Comparison of ENCODE assay signal across 8 cellular contexts in the genomic region with DNA sequence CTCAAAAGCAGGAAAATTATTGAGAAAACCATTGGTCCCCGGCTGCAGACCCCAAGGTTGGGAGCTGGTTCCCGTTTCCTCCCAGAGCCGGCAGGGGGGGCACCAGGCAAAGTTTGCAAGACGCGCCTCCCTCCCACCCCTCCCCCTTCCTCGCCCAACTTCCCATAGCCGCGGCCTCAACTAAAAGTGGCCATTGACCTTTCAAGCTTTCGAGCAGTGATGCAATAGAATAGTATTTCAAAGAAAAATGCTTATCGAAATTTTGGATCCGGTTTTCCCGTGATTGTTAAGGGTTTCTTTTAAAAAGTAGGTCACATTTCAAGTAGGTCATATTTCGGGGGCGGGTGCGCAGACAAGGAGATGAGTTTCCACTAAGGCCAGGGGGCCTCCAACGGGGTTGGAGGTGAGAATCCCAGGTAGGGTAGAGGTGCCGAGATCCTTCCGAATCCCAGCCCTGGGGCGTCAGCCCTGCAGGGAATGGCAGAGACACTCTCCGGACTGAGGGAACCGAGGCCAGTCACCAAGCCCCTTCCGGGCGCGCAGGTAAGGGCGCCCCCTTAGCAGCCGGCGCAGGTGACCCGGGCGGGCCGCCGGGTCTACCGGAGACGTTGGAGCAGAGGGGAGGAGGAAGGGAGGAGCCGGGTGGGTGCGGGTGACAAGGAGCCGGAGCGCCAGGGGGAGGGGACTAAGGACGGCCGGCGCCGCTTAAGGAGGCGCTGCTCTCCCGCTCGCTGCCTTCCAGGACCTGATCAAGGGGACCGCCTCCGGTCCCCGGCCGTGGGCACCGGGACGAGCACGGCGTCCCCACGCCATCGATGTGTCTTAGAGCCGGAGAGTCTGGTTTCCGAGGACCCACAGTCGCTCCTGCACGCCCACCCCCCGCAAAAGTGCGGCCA. TPM values are rescaled to one million over a fixed set of nuclear protein-coding genes. Genes with fewer than 3 reads are reported as not detected.
DNase-seq lines count a peak whose midpoint lies in the region; ATAC-seq lines count a peak whose summit lies in the region.

No MANE protein-coding gene starts in this region.

- no peaks in the 10 kb centered on the region for H3K36me3 ChIP-seq in ACC112 (ENCODE audit: insufficient read depth, low read length)
- peaks cover 15% of the 10 kb centered on the region for H3K36me3 ChIP-seq in effector memory CD4-positive, alpha-beta T cell (ENCODE audit: control insufficient read depth, insufficient read depth, low read length)

- peak overlapping the region; percentile 91 for H3K4me3 Mint-ChIP-seq in activated CD8-positive, alpha-beta T cell treated with anti-CD3 and anti-CD28 coated beads, Interleukin-2, amount 10 ng/mL, durations not matched to agents 7 days and 5 days
- peak overlapping the region; percentile 86 for H3K4me3 Mint-ChIP-seq in memory B cell

- peaks cover 34% of the 10 kb centered on the region for H3K36me3 Mint-ChIP-seq in activated CD8-positive, alpha-beta T cell treated with anti-CD3 and anti-CD28 coated beads, Interleukin-2, amount 10 ng/mL, durations not matched to agents 7 days and 5 days (ENCODE audit: low read depth)
- peaks cover under 1% of the 10 kb centered on the region for H3K36me3 Mint-ChIP-seq in memory B cell

- H2AFZ ChIP-seq in ACC112 (ENCODE audit: low read length, unreplicated experiment) = peak overlapping the region; percentile 82

- peak overlapping the region; percentile 90 for H3K4me3 ChIP-seq in ACC112 (ENCODE audit: low read depth, low read length)
- H3K4me3 ChIP-seq in effector memory CD4-positive, alpha-beta T cell (ENCODE audit: insufficient read depth, low read depth, low read length, poor library complexity, severe bottlenecking) = peak overlapping the region; percentile 96

- H3K4me1 Mint-ChIP-seq in activated CD8-positive, alpha-beta T cell treated with anti-CD3 and anti-CD28 coated beads, Interleukin-2, amount 10 ng/mL, durations not matched to agents 7 days and 5 days (ENCODE audit: low read depth) = peaks cover 37% of the 10 kb centered on the region
- H3K4me1 Mint-ChIP-seq in memory B cell = peaks cover 16% of the 10 kb centered on the region

- H3K79me2 ChIP-seq in ACC112 (ENCODE audit: control insufficient read depth, insufficient read depth, low read length, unreplicated experiment) = no peaks in the 10 kb centered on the region

- H3K27me3 ChIP-seq in ACC112 (ENCODE audit: insufficient read depth, low read length) = no peaks in the 10 kb centered on the region
- no peaks in the 10 kb centered on the region for H3K27me3 ChIP-seq in effector memory CD4-positive, alpha-beta T cell (replicated peaks; ENCODE audit: control insufficient read depth, insufficient read depth, low read length, poor library complexity, severe bottlenecking)

- H3K9me3 ChIP-seq in effector memory CD4-positive, alpha-beta T cell (ENCODE audit: control insufficient read depth, low read length) = no peaks in the 10 kb centered on the region

- H3K9me3 Mint-ChIP-seq in activated CD8-positive, alpha-beta T cell treated with anti-CD3 and anti-CD28 coated beads, Interleukin-2, amount 10 ng/mL, durations not matched to agents 7 days and 5 days (ENCODE audit: insufficient read depth) = no peaks in the 10 kb centered on the region
- no peaks in the 10 kb centered on the region for H3K9me3 Mint-ChIP-seq in memory B cell

- ATAC-seq in GM18508 (IDR thresholded peaks at IDR 0.05; ENCODE audit: insufficient read depth, unreplicated experiment) (peak; percentile 12), HG03108 (IDR thresholded peaks at IDR 0.05; ENCODE audit: unreplicated experiment) (peak; percentile 32), memory B cell (ENCODE audit: low read depth) (peak; percentile 48)
- ATAC-seq in activated CD8-positive, alpha-beta T cell treated with anti-CD3 and anti-CD28 coated beads, Interleukin-2, amount 10 ng/mL, durations not matched to agents 7 days and 5 days = peak; percentile 62

- POLR2A ChIA-PET in activated CD8-positive, alpha-beta T cell treated with anti-CD3 and anti-CD28 coated beads, Interleukin-2, amount 10 ng/mL, durations not matched to agents 7 days and 5 days (lab: Charles Lee) = interaction anchor here (0.6 to 2.1 kb wide), 9 partner anchors 18 to 532 kb away, joined by 3 to 8 read pairs (median 4); partner anchors contain the start of gene CRADD

- peaks cover 7% of the 10 kb centered on the region for H3K27me3 Mint-ChIP-seq in activated CD8-positive, alpha-beta T cell treated with anti-CD3 and anti-CD28 coated beads, Interleukin-2, amount 10 ng/mL, durations not matched to agents 7 days and 5 days (ENCODE audit: low read depth)
- H3K27me3 Mint-ChIP-seq in memory B cell = peaks cover 18% of the 10 kb centered on the region

- no peaks in the 10 kb centered on the region for H3K4me1 ChIP-seq in ACC112 (ENCODE audit: control insufficient read depth, insufficient read depth, low read length, unreplicated experiment)
- peaks cover 21% of the 10 kb centered on the region for H3K4me1 ChIP-seq in effector memory CD4-positive, alpha-beta T cell (ENCODE audit: control insufficient read depth, insufficient read depth, low read length, poor library complexity, severe bottlenecking)

- DNase-seq in NCI-H526 (lab: John Stamatoyannopoulos, UW) (peak; percentile 57 to 91), memory B cell (ENCODE audit: low spot score in 2 of 2) (peak; percentile 49 to 64)
- DNase-seq in activated CD8-positive, alpha-beta T cell treated with anti-CD3 and anti-CD28 coated beads, Interleukin-2, amount 10 ng/mL, durations not matched to agents 7 days and 5 days = peak; percentile 87
- DNase-seq in effector memory CD4-positive, alpha-beta T cell = peak; percentile 55 to 68 (median 58)
- DNase-seq in stimulated activated CD8-positive, alpha-beta memory T cell treated with anti-CD3 and anti-CD28 coated beads, Interleukin-12 subunit alpha, Interleukin-12 subunit beta, amount 100 ng/mL, for 1 hour (ENCODE audit: low read depth) = peak; percentile 45

- CTCF ChIA-PET in activated CD8-positive, alpha-beta T cell treated with anti-CD3 and anti-CD28 coated beads, Interleukin-2, amount 10 ng/mL, durations not matched to agents 7 days and 5 days (lab: Charles Lee) = interaction anchor here (0.6 to 10.7 kb wide), 31 partner anchors 12 to 582 kb away, joined by 3 to 178 read pairs (median 4); partner anchors contain the start of genes CRADD and MRPL42

- H3K27ac Mint-ChIP-seq in activated CD8-positive, alpha-beta T cell treated with anti-CD3 and anti-CD28 coated beads, Interleukin-2, amount 10 ng/mL, durations not matched to agents 7 days and 5 days = peak overlapping the region; percentile 90
- H3K27ac Mint-ChIP-seq in memory B cell = no peak overlapping the region

- no peak overlapping the region for H3K27ac ChIP-seq in ACC112 (ENCODE audit: low read depth, low read length)
- peak overlapping the region; percentile 78 for H3K27ac ChIP-seq in effector memory CD4-positive, alpha-beta T cell (ENCODE audit: insufficient read depth, low read length, poor library complexity, severe bottlenecking)

RNA-seq across cellular contexts. Expression of gene SOCS2, which starts 2.6 kb away (rescaled TPM):
- total RNA-seq in activated CD8-positive, alpha-beta T cell treated with anti-CD3 and anti-CD28 coated beads, Interleukin-2, amount 10 ng/mL, durations not matched to agents 7 days and 5 days = 10 to 100 TPM; 33.7 to 39.0 TPM

Comparison
In these comparisons a context has a peak if more than half of its experiments do, and no peak if none do; other contexts are left out.
1. ATAC-seq: peak in every context shown above with its lines; median percentile 62 in activated CD8-positive, alpha-beta T cell treated with anti-CD3 and anti-CD28 coated beads, Interleukin-2, amount 10 ng/mL, durations not matched to agents 7 days and 5 days; 48 in memory B cell; 32 in HG03108; 12 in GM18508.